In genomic region chr6:42017021-42017643, GRCh38 we compare ENCODE assay signal across 9 cellular contexts. TPM values are rescaled to one million over a fixed set of nuclear protein-coding genes. Genes with fewer than 3 reads are reported as not detected.
DNase-seq lines count a peak whose midpoint lies in the region; ATAC-seq and TF ChIP-seq lines count a peak whose summit lies in the region.
"Had no signal": no experiment of that assay in that cellular context is flagged by ENCODE, and none has a peak within 500 bp of the region (broad histone marks: within the 10 kb centered on the region; RNA-seq: fewer than 3 reads in every experiment).

No MANE protein-coding gene starts in this region.

- H3K79me2 ChIP-seq in mammary epithelial cell (ENCODE audit: insufficient read depth, low read length): peaks cover 2% of the 10 kb centered on the region
- no peaks in the 10 kb centered on the region for H3K79me2 ChIP-seq in osteoblast (ENCODE audit: insufficient read depth, low read length)

- DNase-seq in GM12865 (ENCODE audit: low read depth): peak; percentile 33
- peak; percentile 88 for DNase-seq in NB4 (ENCODE audit: low read depth)
- DNase-seq in mammary epithelial cell: peak; percentile 74
- peak; percentile 96 for DNase-seq in osteoblast (ENCODE audit: insufficient read length, low spot score, missing footprints)
- no peak for DNase-seq in mucosa of descending colon
- no peak for DNase-seq in NCI-H446 treated with DMSO at 0.1 percent for 48 hours (lab: John Stamatoyannopoulos, UW)
- no peak for DNase-seq in NCI-H1694 (lab: John Stamatoyannopoulos, UW)

- no peaks in the 10 kb centered on the region for H4K20me1 ChIP-seq in mammary epithelial cell (ENCODE audit: insufficient read depth, low read length)
- no peaks in the 10 kb centered on the region for H4K20me1 ChIP-seq in osteoblast (ENCODE audit: insufficient read depth, low read length)

- WGBS in mammary epithelial cell (ENCODE audit: low coverage, missing lambda C conversion rate): 89% methylated on average over 2 of the region's 4 CpGs

- dilution Hi-C loops in mammary epithelial cell (cut with HindIII; ENCODE audit: low sequenced_read_pairs): no loop called here

- TF ChIP-seq POLR2A in NB4 (IDR thresholded peaks at IDR 0.05; ENCODE audit: extremely low read depth, insufficient read length): no peak

- BruUV-seq in mammary epithelial cell (replicated peaks; lab: Mats Ljungman, UMichigan): no TSS peak

- in situ Hi-C loops in mammary epithelial cell (cut with MboI; ENCODE audit: low sequenced_read_pairs in 2 of 2): no loop called here

- H3K36me3 ChIP-seq in mammary epithelial cell (ENCODE audit: insufficient read depth, low read length) (no peaks in the 10 kb centered on the region), osteoblast (ENCODE audit: insufficient read depth, low read length) (no peaks in the 10 kb centered on the region), mucosa of descending colon (ENCODE audit: low read depth) (no peaks in the 10 kb centered on the region)
- H3K36me3 ChIP-seq: SJSA1 had no signal

- TF ChIP-seq CTCF in GM12865 (IDR thresholded peaks at IDR 0.05; ENCODE audit: insufficient read depth, low read depth, low read length, missing control alignments) (no peak), NB4 (IDR thresholded peaks at IDR 0.05; ENCODE audit: low read depth, low read length) (no peak), mammary epithelial cell (conservative IDR thresholded peaks at IDR 0.05 in 1 of 2, IDR thresholded peaks at IDR 0.05 in 1 of 2; ENCODE audit: extremely low read depth in 1 of 2, insufficient read depth in 1 of 2, low read depth in 1 of 2, low read length in 2 of 2) (no peak), osteoblast (IDR thresholded peaks at IDR 0.05; ENCODE audit: extremely low read depth, low read depth, low read length) (no peak), mucosa of descending colon (IDR thresholded peaks at IDR 0.05) (no peak)

- H3K27ac ChIP-seq in mammary epithelial cell (ENCODE audit: insufficient read depth, low read depth, low read length) (no peak overlapping the region), osteoblast (ENCODE audit: low read depth, low read length) (no peak overlapping the region)
- H3K27ac ChIP-seq: SJSA1 had no signal

- no peak overlapping the region for H3K9ac ChIP-seq in mammary epithelial cell (ENCODE audit: insufficient read depth, low read length)

- H3K27me3 ChIP-seq in mammary epithelial cell (ENCODE audit: insufficient read depth, low read length) (no peaks in the 10 kb centered on the region), osteoblast (ENCODE audit: insufficient read depth, low read length) (no peaks in the 10 kb centered on the region)
- H3K27me3 ChIP-seq: SJSA1 had no signal

- H3K4me3 ChIP-seq in GM12865 (ENCODE audit: low read depth, low read length) (no peak overlapping the region), NB4 (ENCODE audit: low read depth, low read length) (no peak overlapping the region), mammary epithelial cell (replicated peaks in 1 of 3; ENCODE audit: insufficient read depth in 1 of 3, low read depth in 2 of 3, low read length in 3 of 3) (no peak overlapping the region), osteoblast (ENCODE audit: insufficient read depth, low read length) (no peak overlapping the region), mucosa of descending colon (no peak overlapping the region)
- H3K4me3 ChIP-seq: SJSA1 had no signal

- intact Hi-C loops in mammary epithelial cell (cut with micrococcal nuclease) (no loop called here), mucosa of descending colon (cut with DNase I, micrococcal nuclease) (no loop called here)

- H2AFZ ChIP-seq in mammary epithelial cell (ENCODE audit: low read depth, low read length): no peak overlapping the region
- H2AFZ ChIP-seq in osteoblast (ENCODE audit: low read length): no peak overlapping the region

- H3K4me2 ChIP-seq in mammary epithelial cell (ENCODE audit: insufficient read depth, low read depth, low read length): no peak overlapping the region
- H3K4me2 ChIP-seq in osteoblast (ENCODE audit: insufficient read depth, low read length): no peak overlapping the region

- peaks cover 10% of the 10 kb centered on the region for H3K4me1 ChIP-seq in mammary epithelial cell (ENCODE audit: insufficient read depth, low read length)
- H3K4me1 ChIP-seq in osteoblast (ENCODE audit: insufficient read depth, low read length): peaks cover 15% of the 10 kb centered on the region
- peaks cover 9% of the 10 kb centered on the region for H3K4me1 ChIP-seq in mucosa of descending colon (ENCODE audit: low read depth)

- no peaks in the 10 kb centered on the region for H3K9me3 ChIP-seq in mammary epithelial cell (replicated peaks; ENCODE audit: insufficient read depth, low read length)
- no peaks in the 10 kb centered on the region for H3K9me3 ChIP-seq in osteoblast (ENCODE audit: low read depth, low read length)
- no peaks in the 10 kb centered on the region for H3K9me3 ChIP-seq in mucosa of descending colon
- H3K9me3 ChIP-seq: SJSA1 had no signal

- CTCF ChIA-PET in mammary epithelial cell (lab: Charles Lee; ENCODE audit: low non-redundant PET): no interaction called here

- ATAC-seq in mucosa of descending colon: no peak
- ATAC-seq in HG02571 (IDR thresholded peaks at IDR 0.05; ENCODE audit: unreplicated experiment): no peak

RNA-seq across cellular contexts. Expression of gene TAF8, which starts 33.2 kb away (rescaled TPM):
- total RNA-seq in mammary epithelial cell: 10 to 100 TPM; 12.8 to 23.5 TPM
- polyA plus RNA-seq in mammary epithelial cell: 27.1 TPM
- 32.3 TPM for polyA minus RNA-seq in mammary epithelial cell
- 16.3 and 16.5 TPM in 2 replicates for total RNA-seq in osteoblast
- 10 to 100 TPM; 22.1 to 35.2 (median 25.0) TPM for total RNA-seq in mucosa of descending colon

Comparison
In these comparisons a context has a peak if more than half of its experiments do, and no peak if none do; other contexts are left out.
1. DNase-seq: peak in GM12865 (single experiment), NB4 (single experiment), mammary epithelial cell (single experiment) and osteoblast (single experiment); none in mucosa of descending colon (0 of 3), NCI-H446 treated with DMSO at 0.1 percent for 48 hours (single experiment) and NCI-H1694 (single experiment).